In the genomic region with DNA sequence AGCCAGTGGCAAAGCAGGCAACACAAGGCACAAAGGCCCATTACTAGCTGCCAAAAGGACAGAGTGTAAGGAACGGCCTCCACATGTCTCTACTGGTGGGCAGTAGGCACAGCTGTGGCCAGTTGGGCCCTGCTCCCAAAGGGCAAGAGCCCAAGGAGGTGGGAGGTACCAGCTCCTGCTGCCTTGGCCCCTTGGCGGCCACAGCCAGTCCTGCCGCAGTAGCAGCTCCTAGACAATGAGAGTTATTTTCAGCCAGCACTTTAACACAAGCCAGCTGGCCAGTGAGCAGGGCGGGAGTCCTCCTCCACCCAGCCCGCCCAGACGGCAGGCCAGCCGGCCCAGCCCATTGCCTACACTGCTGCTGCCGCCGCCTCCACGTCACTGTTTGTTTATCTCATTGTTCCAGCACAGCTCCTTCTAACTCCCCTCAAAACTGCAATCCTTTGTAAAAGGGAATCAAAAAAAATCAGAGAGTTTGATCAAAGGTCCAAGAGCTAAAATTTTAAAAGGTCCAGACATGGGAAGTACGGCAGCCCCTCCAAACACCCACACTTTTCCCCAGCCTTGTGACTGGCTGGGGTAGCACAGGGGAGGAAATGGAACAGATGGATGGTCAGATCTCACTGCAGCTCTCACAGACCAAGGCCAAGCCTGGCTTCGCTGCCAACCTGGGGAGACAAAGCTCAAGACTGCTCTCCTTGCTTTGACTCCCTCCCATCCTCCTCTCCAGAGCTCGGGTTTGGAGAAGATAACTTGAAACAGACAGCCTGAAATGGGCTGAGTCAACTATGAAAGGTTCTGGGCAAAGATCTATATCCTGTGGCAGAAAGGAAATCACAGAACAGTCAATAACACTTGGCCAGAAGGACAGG, we compare ENCODE assay signal across 1 cellular context.
TF ChIP-seq lines count a peak whose summit lies in the region.

No MANE protein-coding gene starts in this region.

TF ChIP-seq in Ishikawa, 13 proteins besides CTCF, POLR2A, EP300 and RAD21 (continued from another document):
- TF ChIP-seq, protein P1, sequence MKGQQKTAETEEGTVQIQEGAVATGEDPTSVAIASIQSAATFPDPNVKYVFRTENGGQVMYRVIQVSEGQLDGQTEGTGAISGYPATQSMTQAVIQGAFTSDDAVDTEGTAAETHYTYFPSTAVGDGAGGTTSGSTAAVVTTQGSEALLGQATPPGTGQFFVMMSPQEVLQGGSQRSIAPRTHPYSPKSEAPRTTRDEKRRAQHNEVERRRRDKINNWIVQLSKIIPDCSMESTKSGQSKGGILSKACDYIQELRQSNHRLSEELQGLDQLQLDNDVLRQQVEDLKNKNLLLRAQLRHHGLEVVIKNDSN (IDR thresholded peaks at IDR 0.05) = no peak
- TF ChIP-seq CEBPB (IDR thresholded peaks at IDR 0.05) (no peak), TEAD4 (IDR thresholded peaks at IDR 0.05) (peak; percentile 11; the same call in 1 of the 2 replicates), FOXM1 (IDR thresholded peaks at IDR 0.05; ENCODE audit: borderline replicate concordance, low read depth) (no peak), CREB1 (IDR thresholded peaks at IDR 0.05; ENCODE audit: low read depth) (peak; percentile 45), NFIC (IDR thresholded peaks at IDR 0.05) (peak; percentile 49), EGR1 (IDR thresholded peaks at IDR 0.05) (no peak), YY1 (IDR thresholded peaks at IDR 0.05; ENCODE audit: low read depth) (no peak), ZBTB7A (IDR thresholded peaks at IDR 0.05; ENCODE audit: low read depth) (peak; percentile 69; the same call in 1 of the 2 replicates), TAF1 (IDR thresholded peaks at IDR 0.05; ENCODE audit: low read depth) (no peak)
- TF ChIP-seq, protein P2, sequence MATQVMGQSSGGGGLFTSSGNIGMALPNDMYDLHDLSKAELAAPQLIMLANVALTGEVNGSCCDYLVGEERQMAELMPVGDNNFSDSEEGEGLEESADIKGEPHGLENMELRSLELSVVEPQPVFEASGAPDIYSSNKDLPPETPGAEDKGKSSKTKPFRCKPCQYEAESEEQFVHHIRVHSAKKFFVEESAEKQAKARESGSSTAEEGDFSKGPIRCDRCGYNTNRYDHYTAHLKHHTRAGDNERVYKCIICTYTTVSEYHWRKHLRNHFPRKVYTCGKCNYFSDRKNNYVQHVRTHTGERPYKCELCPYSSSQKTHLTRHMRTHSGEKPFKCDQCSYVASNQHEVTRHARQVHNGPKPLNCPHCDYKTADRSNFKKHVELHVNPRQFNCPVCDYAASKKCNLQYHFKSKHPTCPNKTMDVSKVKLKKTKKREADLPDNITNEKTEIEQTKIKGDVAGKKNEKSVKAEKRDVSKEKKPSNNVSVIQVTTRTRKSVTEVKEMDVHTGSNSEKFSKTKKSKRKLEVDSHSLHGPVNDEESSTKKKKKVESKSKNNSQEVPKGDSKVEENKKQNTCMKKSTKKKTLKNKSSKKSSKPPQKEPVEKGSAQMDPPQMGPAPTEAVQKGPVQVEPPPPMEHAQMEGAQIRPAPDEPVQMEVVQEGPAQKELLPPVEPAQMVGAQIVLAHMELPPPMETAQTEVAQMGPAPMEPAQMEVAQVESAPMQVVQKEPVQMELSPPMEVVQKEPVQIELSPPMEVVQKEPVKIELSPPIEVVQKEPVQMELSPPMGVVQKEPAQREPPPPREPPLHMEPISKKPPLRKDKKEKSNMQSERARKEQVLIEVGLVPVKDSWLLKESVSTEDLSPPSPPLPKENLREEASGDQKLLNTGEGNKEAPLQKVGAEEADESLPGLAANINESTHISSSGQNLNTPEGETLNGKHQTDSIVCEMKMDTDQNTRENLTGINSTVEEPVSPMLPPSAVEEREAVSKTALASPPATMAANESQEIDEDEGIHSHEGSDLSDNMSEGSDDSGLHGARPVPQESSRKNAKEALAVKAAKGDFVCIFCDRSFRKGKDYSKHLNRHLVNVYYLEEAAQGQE (IDR thresholded peaks at IDR 0.05; ENCODE audit: low read depth) = no peak
